ENCODE assay signal across 23 cellular contexts in genomic region chr22:19142394-19142793, GRCh38. TPM values are rescaled to one million over a fixed set of nuclear protein-coding genes. Genes with fewer than 3 reads are reported as not detected.
DNase-seq lines count a peak whose midpoint lies in the region; ATAC-seq and TF ChIP-seq lines count a peak whose summit lies in the region.
"Had no signal": no experiment of that assay in that cellular context is flagged by ENCODE, and none has a peak within 500 bp of the region (broad histone marks: within the 10 kb centered on the region; RNA-seq: fewer than 3 reads in every experiment).

No MANE protein-coding gene starts in this region.

- no peak for ATAC-seq in activated CD4-positive, alpha-beta T cell treated with anti-CD3 and anti-CD28 coated beads for 36 hours
- ATAC-seq in activated T-helper 17 cell treated with anti-CD3 and anti-CD28 coated beads, Interleukin-2, amount 50 U/mL, for 72 hours (replicated peaks), result no peak
- ATAC-seq in natural killer cell (no peak), HG03342 (IDR thresholded peaks at IDR 0.05; ENCODE audit: unreplicated experiment) (no peak)
- ATAC-seq: sciatic nerve had no signal

- CTCF ChIA-PET in activated CD4-positive, alpha-beta T cell treated with anti-CD3 and anti-CD28 coated beads for 36 hours (lab: Charles Lee), result no interaction called here
- CTCF ChIA-PET in CD4-positive, alpha-beta memory T cell (lab: Charles Lee; ENCODE audit: partially characterized antibody), result interaction anchor here (0.7 kb wide), 1 partner anchor 31 kb away, joined by 3 read pairs; no protein-coding TSS in a partner anchor

- TF ChIP-seq CTCF in natural killer cell (IDR thresholded peaks at IDR 0.05), result no peak

- H3K4me1 Mint-ChIP-seq in activated CD4-positive, alpha-beta T cell treated with anti-CD3 and anti-CD28 coated beads, Interleukin-2, amount 10 ng/mL, durations not matched to agents 24 days and 14 days, result peaks cover 13% of the 10 kb centered on the region
- peaks cover 18% of the 10 kb centered on the region for H3K4me1 Mint-ChIP-seq in activated CD4-positive, alpha-beta T cell treated with anti-CD3 and anti-CD28 coated beads for 36 hours
- H3K4me1 Mint-ChIP-seq in CD4-positive, alpha-beta memory T cell, result peaks cover 11 to 25% (median 18%) of the 10 kb centered on the region in 4 donors
- peaks cover 5% of the 10 kb centered on the region for H3K4me1 Mint-ChIP-seq in activated T-helper 17 cell treated with anti-CD3 and anti-CD28 coated beads, Interleukin-2, amount 50 U/mL, for 72 hours
- H3K4me1 Mint-ChIP-seq in natural killer cell, result peaks cover 17 to 22% of the 10 kb centered on the region in 2 donors

- peak overlapping the region; percentile 58 for H3K27ac Mint-ChIP-seq in activated CD4-positive, alpha-beta T cell treated with anti-CD3 and anti-CD28 coated beads, Interleukin-2, amount 10 ng/mL, durations not matched to agents 24 days and 14 days
- H3K27ac Mint-ChIP-seq in activated CD4-positive, alpha-beta T cell treated with anti-CD3 and anti-CD28 coated beads for 36 hours, result no peak overlapping the region
- H3K27ac Mint-ChIP-seq in CD4-positive, alpha-beta memory T cell, result peak overlapping the region in 1 of 7 donors; percentile 29
- no peak overlapping the region for H3K27ac Mint-ChIP-seq in activated T-helper 17 cell treated with anti-CD3 and anti-CD28 coated beads, Interleukin-2, amount 50 U/mL, for 72 hours
- H3K27ac Mint-ChIP-seq in natural killer cell, result no peak overlapping the region
- H3K27ac Mint-ChIP-seq: HFFc6 had no signal

- peaks cover 49% of the 10 kb centered on the region for H3K36me3 ChIP-seq in CD4-positive, alpha-beta memory T cell (ENCODE audit: insufficient read depth, low read length)

- no peaks in the 10 kb centered on the region for H3K9me3 ChIP-seq in CD4-positive, alpha-beta memory T cell (ENCODE audit: control insufficient read depth in 1 of 2, low read length in 2 of 2)
- H3K9me3 ChIP-seq: vagina had no signal

- H3K4me3 Mint-ChIP-seq in activated CD4-positive, alpha-beta T cell treated with anti-CD3 and anti-CD28 coated beads, Interleukin-2, amount 10 ng/mL, durations not matched to agents 24 days and 14 days, result peak overlapping the region; percentile 55
- no peak overlapping the region for H3K4me3 Mint-ChIP-seq in activated CD4-positive, alpha-beta T cell treated with anti-CD3 and anti-CD28 coated beads for 36 hours
- H3K4me3 Mint-ChIP-seq in CD4-positive, alpha-beta memory T cell, result peak overlapping the region in 5 of 8 donors; percentile 15 to 44 (median 41)
- H3K4me3 Mint-ChIP-seq in activated T-helper 17 cell treated with anti-CD3 and anti-CD28 coated beads, Interleukin-2, amount 50 U/mL, for 72 hours, result peak overlapping the region; percentile 21
- peak overlapping the region; percentile 28 for H3K4me3 Mint-ChIP-seq in natural killer cell
- H3K4me3 Mint-ChIP-seq: HFFc6 had no signal

- no peaks in the 10 kb centered on the region for H3K9me3 Mint-ChIP-seq in activated CD4-positive, alpha-beta T cell treated with anti-CD3 and anti-CD28 coated beads, Interleukin-2, amount 10 ng/mL, durations not matched to agents 24 days and 14 days
- H3K9me3 Mint-ChIP-seq in activated CD4-positive, alpha-beta T cell treated with anti-CD3 and anti-CD28 coated beads for 36 hours (ENCODE audit: low read depth), result no peaks in the 10 kb centered on the region
- H3K9me3 Mint-ChIP-seq in CD4-positive, alpha-beta memory T cell, result no peaks in the 10 kb centered on the region
- H3K9me3 Mint-ChIP-seq in activated T-helper 17 cell treated with anti-CD3 and anti-CD28 coated beads, Interleukin-2, amount 50 U/mL, for 72 hours, result no peaks in the 10 kb centered on the region
- H3K9me3 Mint-ChIP-seq in natural killer cell, result no peaks in the 10 kb centered on the region
- H3K9me3 Mint-ChIP-seq: HFFc6 had no signal

- POLR2A ChIA-PET in activated CD4-positive, alpha-beta T cell treated with anti-CD3 and anti-CD28 coated beads for 36 hours (lab: Charles Lee), result interaction anchor here (0.6 kb wide), 1 partner anchor 18 kb away, joined by 3 read pairs; no protein-coding TSS in a partner anchor
- POLR2A ChIA-PET in CD4-positive, alpha-beta memory T cell (lab: Charles Lee; ENCODE audit: partially characterized antibody), result interaction anchor here (2.8 kb wide), 1 partner anchor 35 kb away, joined by 12 read pairs; the partner anchor contains the start of gene SLC25A1

- H3K4me1 ChIP-seq in CD4-positive, alpha-beta memory T cell (ENCODE audit: insufficient read depth, low read length), result peaks cover 12% of the 10 kb centered on the region
- H3K4me1 ChIP-seq: parathyroid adenoma had no signal

- peaks cover 8% of the 10 kb centered on the region for H3K27me3 Mint-ChIP-seq in activated CD4-positive, alpha-beta T cell treated with anti-CD3 and anti-CD28 coated beads, Interleukin-2, amount 10 ng/mL, durations not matched to agents 24 days and 14 days
- peaks cover 5% of the 10 kb centered on the region for H3K27me3 Mint-ChIP-seq in activated CD4-positive, alpha-beta T cell treated with anti-CD3 and anti-CD28 coated beads for 36 hours
- H3K27me3 Mint-ChIP-seq in CD4-positive, alpha-beta memory T cell, result peaks cover 2 to 6% of the 10 kb centered on the region in 2 donors
- H3K27me3 Mint-ChIP-seq in activated T-helper 17 cell treated with anti-CD3 and anti-CD28 coated beads, Interleukin-2, amount 50 U/mL, for 72 hours, result no peaks in the 10 kb centered on the region
- H3K27me3 Mint-ChIP-seq in natural killer cell (ENCODE audit: low read depth in 2 of 2), result peaks cover 2 to 11% of the 10 kb centered on the region in 2 donors

- no peak for DNase-seq in activated CD4-positive, alpha-beta T cell treated with anti-CD3 and anti-CD28 coated beads, Interleukin-2, amount 10 ng/mL, durations not matched to agents 24 days and 14 days
- DNase-seq in activated CD4-positive, alpha-beta T cell treated with anti-CD3 and anti-CD28 coated beads for 36 hours, result no peak
- DNase-seq in CD4-positive, alpha-beta memory T cell, result no peak
- DNase-seq in natural killer cell, result no peak
- DNase-seq in NCI-H1048 (lab: John Stamatoyannopoulos, UW), result no peak
- no peak for DNase-seq in NCI-H1092 treated with DMSO at 0.1 percent for 48 hours (lab: John Stamatoyannopoulos, UW)
- DNase-seq: 8988T; activated CD4-positive, alpha-beta T cell treated with anti-CD3 and anti-CD28 coated beads for 48 hours; dermis blood vessel endothelial cell; HFFc6; hippocampal formation; IMR-90; islet precursor cell; MM.1S; NCI-H1694; stimulated activated CD4-positive, alpha-beta T cell treated with anti-CD3 and anti-CD28 coated beads, Interleukin-15, amount 100 ng/mL, for 24 hours had no signal

- intact Hi-C loops in activated CD4-positive, alpha-beta T cell treated with anti-CD3 and anti-CD28 coated beads, Interleukin-2, amount 10 ng/mL, durations not matched to agents 24 days and 14 days (cut with micrococcal nuclease), result loop anchor here (5.0 kb wide), 1 partner anchor 975 kb away; the partner anchor contains the start of genes RANBP1 and TRMT2A
- intact Hi-C loops in activated CD4-positive, alpha-beta T cell treated with anti-CD3 and anti-CD28 coated beads for 36 hours (cut with DNase I, micrococcal nuclease), result loop anchor here in 1 of 2 experiments (5.0 to 10.0 kb wide), 2 partner anchors 712 to 975 kb away; partner anchors contain the start of genes GNB1L, RANBP1, RTL10 and TRMT2A
- intact Hi-C loops in CD4-positive, alpha-beta memory T cell (cut with micrococcal nuclease), result no loop called here
- intact Hi-C loops in natural killer cell (cut with micrococcal nuclease), result no loop called here

- no peak overlapping the region for H3K27ac ChIP-seq in CD4-positive, alpha-beta memory T cell (ENCODE audit: low read depth, low read length)
- H3K27ac ChIP-seq: parathyroid adenoma, vagina had no signal

- peaks cover 31% of the 10 kb centered on the region for H3K36me3 Mint-ChIP-seq in activated CD4-positive, alpha-beta T cell treated with anti-CD3 and anti-CD28 coated beads, Interleukin-2, amount 10 ng/mL, durations not matched to agents 24 days and 14 days (ENCODE audit: low read depth)
- H3K36me3 Mint-ChIP-seq in activated CD4-positive, alpha-beta T cell treated with anti-CD3 and anti-CD28 coated beads for 36 hours (ENCODE audit: low read depth), result peaks cover 17% of the 10 kb centered on the region
- peaks cover 23 to 46% of the 10 kb centered on the region in 2 donors for H3K36me3 Mint-ChIP-seq in CD4-positive, alpha-beta memory T cell
- peaks cover 42% of the 10 kb centered on the region for H3K36me3 Mint-ChIP-seq in activated T-helper 17 cell treated with anti-CD3 and anti-CD28 coated beads, Interleukin-2, amount 50 U/mL, for 72 hours (ENCODE audit: low read depth)
- no peaks in the 10 kb centered on the region for H3K36me3 Mint-ChIP-seq in natural killer cell

- H3K4me3 ChIP-seq in CD4-positive, alpha-beta memory T cell (ENCODE audit: low read length in 2 of 2), result no peak overlapping the region
- H3K4me3 ChIP-seq: vagina had no signal

- H3K27me3 ChIP-seq in CD4-positive, alpha-beta memory T cell (ENCODE audit: insufficient read depth, low read length), result no peaks in the 10 kb centered on the region
- H3K27me3 ChIP-seq: vagina had no signal

RNA-seq across cellular contexts. Expression of gene ESS2, which starts 2.1 kb away (rescaled TPM):
- total RNA-seq in activated CD4-positive, alpha-beta T cell treated with anti-CD3 and anti-CD28 coated beads, Interleukin-2, amount 10 ng/mL, durations not matched to agents 24 days and 14 days, result 17.6 and 19.1 TPM in 2 replicates
- 10 to 100 TPM; 12.9 to 13.4 TPM for total RNA-seq in activated CD4-positive, alpha-beta T cell treated with anti-CD3 and anti-CD28 coated beads for 36 hours
- 10 to 100 TPM; 16.9 to 17.1 TPM for total RNA-seq in CD4-positive, alpha-beta memory T cell
- 10 to 100 TPM in 1 of 2 donors, 1 to 10 TPM in 1; 5.5 to 14.2 TPM for polyA plus RNA-seq in CD4-positive, alpha-beta memory T cell
- total RNA-seq in activated T-helper 17 cell treated with anti-CD3 and anti-CD28 coated beads, Interleukin-2, amount 50 U/mL, for 72 hours, result 10 to 100 TPM; 13.8 to 20.8 TPM
- total RNA-seq in natural killer cell, result 10 to 100 TPM; 47.6 to 51.6 (median 47.7) TPM

RNA-seq across cellular contexts. Expression of gene GSC2, which starts 7.7 kb away (rescaled TPM):
- total RNA-seq in activated CD4-positive, alpha-beta T cell treated with anti-CD3 and anti-CD28 coated beads, Interleukin-2, amount 10 ng/mL, durations not matched to agents 24 days and 14 days, result not detected in 2 replicates
- total RNA-seq in activated CD4-positive, alpha-beta T cell treated with anti-CD3 and anti-CD28 coated beads for 36 hours, result not detected
- not detected for total RNA-seq in CD4-positive, alpha-beta memory T cell
- polyA plus RNA-seq in CD4-positive, alpha-beta memory T cell, result not detected
- not detected for total RNA-seq in activated T-helper 17 cell treated with anti-CD3 and anti-CD28 coated beads, Interleukin-2, amount 50 U/mL, for 72 hours
- not detected for total RNA-seq in natural killer cell
- total RNA-seq: dermis blood vessel endothelial cell, HFFc6, IMR-90, sciatic nerve, vagina had no signal
- polyA plus RNA-seq: IMR-90 had no signal

RNA-seq across cellular contexts. Expression of gene TSSK2, which starts 11.3 kb away (rescaled TPM):
- not detected in 2 replicates for total RNA-seq in activated CD4-positive, alpha-beta T cell treated with anti-CD3 and anti-CD28 coated beads, Interleukin-2, amount 10 ng/mL, durations not matched to agents 24 days and 14 days
- total RNA-seq in activated CD4-positive, alpha-beta T cell treated with anti-CD3 and anti-CD28 coated beads for 36 hours, result not detected
- not detected for total RNA-seq in CD4-positive, alpha-beta memory T cell
- polyA plus RNA-seq in CD4-positive, alpha-beta memory T cell, result not detected
- not detected for total RNA-seq in activated T-helper 17 cell treated with anti-CD3 and anti-CD28 coated beads, Interleukin-2, amount 50 U/mL, for 72 hours
- total RNA-seq in natural killer cell, result not detected
- total RNA-seq: dermis blood vessel endothelial cell, HFFc6, IMR-90, lower leg skin, sciatic nerve, temporal lobe, vagina had no signal
- polyA plus RNA-seq: IMR-90 had no signal

RNA-seq across cellular contexts. Expression of gene DGCR2, which starts 20.2 kb away (rescaled TPM):
- total RNA-seq in activated CD4-positive, alpha-beta T cell treated with anti-CD3 and anti-CD28 coated beads, Interleukin-2, amount 10 ng/mL, durations not matched to agents 24 days and 14 days, result 23.8 and 25.5 TPM in 2 replicates
- total RNA-seq in activated CD4-positive, alpha-beta T cell treated with anti-CD3 and anti-CD28 coated beads for 36 hours, result 10 to 100 TPM; 23.7 to 27.5 TPM
- 10 to 100 TPM; 61.3 to 66.7 TPM for total RNA-seq in CD4-positive, alpha-beta memory T cell
- 10 to 100 TPM; 33.1 to 52.0 TPM for polyA plus RNA-seq in CD4-positive, alpha-beta memory T cell
- 10 to 100 TPM; 22.6 to 27.3 TPM for total RNA-seq in activated T-helper 17 cell treated with anti-CD3 and anti-CD28 coated beads, Interleukin-2, amount 50 U/mL, for 72 hours
- 10 to 100 TPM; 27.5 to 44.1 (median 41.3) TPM for total RNA-seq in natural killer cell

RNA-seq across cellular contexts. Expression of gene SLC25A1, which starts 36.1 kb away (rescaled TPM):
- 39.4 and 41.2 TPM in 2 replicates for total RNA-seq in activated CD4-positive, alpha-beta T cell treated with anti-CD3 and anti-CD28 coated beads, Interleukin-2, amount 10 ng/mL, durations not matched to agents 24 days and 14 days
- 10 to 100 TPM; 48.5 to 52.8 TPM for total RNA-seq in activated CD4-positive, alpha-beta T cell treated with anti-CD3 and anti-CD28 coated beads for 36 hours
- 10 to 100 TPM; 39.0 to 40.7 TPM for total RNA-seq in CD4-positive, alpha-beta memory T cell
- polyA plus RNA-seq in CD4-positive, alpha-beta memory T cell, result 10 to 100 TPM; 35.5 to 64.9 TPM
- 10 to 100 TPM; 33.4 to 47.9 TPM for total RNA-seq in activated T-helper 17 cell treated with anti-CD3 and anti-CD28 coated beads, Interleukin-2, amount 50 U/mL, for 72 hours
- 10 to 100 TPM; 24.8 to 29.6 (median 26.9) TPM for total RNA-seq in natural killer cell
